ENCODE assay signal across 20 cellular contexts in genomic region chr14:74567646-74568379, GRCh38. TPM values are rescaled to one million over a fixed set of nuclear protein-coding genes. Genes with fewer than 3 reads are reported as not detected.
A peak's percentile ranks its signal among the peaks of the same experiment; 100 is the strongest.
DNase-seq lines count a peak whose midpoint lies in the region; ATAC-seq, FAIRE-seq and TF ChIP-seq lines count a peak whose summit lies in the region.
"Had no signal": no experiment of that assay in that cellular context is flagged by ENCODE, and none has a peak within 500 bp of the region (broad histone marks: within the 10 kb centered on the region; RNA-seq: fewer than 3 reads in every experiment).

No MANE protein-coding gene starts in this region.

- TF ChIP-seq POLR2A in stomach (IDR thresholded peaks at IDR 0.05): no peak

- no peaks in the 10 kb centered on the region for H3K27me3 Mint-ChIP-seq in MCF 10A (ENCODE audit: insufficient read depth, unreplicated experiment)

- H3K27ac Mint-ChIP-seq in MCF 10A (ENCODE audit: low read depth, unreplicated experiment): peak overlapping the region; percentile 92
- H3K27ac Mint-ChIP-seq: activated CD8-positive, alpha-beta memory T cell treated with anti-CD3 and anti-CD28 coated beads, Interleukin-2, amount 10 ng/mL, durations not matched to agents 7 days and 5 days; activated naive CD8-positive, alpha-beta T cell treated with anti-CD3 and anti-CD28 coated beads, Interleukin-2, amount 50 U/mL, for 24 hours; activated T-helper 2 cell treated with anti-CD3 and anti-CD28 coated beads, Interferon-gamma antibody, Interleukin-2, Interleukin-4, amounts not matched to agents 10 μg/mL and 5 μg/mL and 100 μg/mL, durations not matched to agents 14 hours and 24 hours and 36 hours; CD8-positive, alpha-beta memory T cell; stimulated activated memory B cell treated with anti-CD40 and anti-IgM and Interleukin-4, amounts not matched to agents 10 μg/mL and 1 μg/mL and 100 μg/mL, for 72 hours had no signal

- H4K20me1 ChIP-seq in BLaER1 treated with 17β-estradiol and CSF1 and Interleukin-3, amounts not matched to agents 10 nM and 100 nM: no peaks in the 10 kb centered on the region

- in situ Hi-C loops in GM13977 (cut with MboI; ENCODE audit: low pct_unique_long_range_greater_than_20kb, low sequenced_read_pairs, unreplicated experiment): no loop called here

- H3K27me3 ChIP-seq in BLaER1 treated with 17β-estradiol and CSF1 and Interleukin-3, amounts not matched to agents 10 nM and 100 nM: no peaks in the 10 kb centered on the region
- H3K27me3 ChIP-seq in mesenchymal stem cell (ENCODE audit: control insufficient read depth in 1 of 2, insufficient read depth in 1 of 2, low read length in 2 of 2) (no peaks in the 10 kb centered on the region), stomach (peaks cover 0 to 8% (median 0%) of the 10 kb centered on the region in 3 donors)

- H2BK12ac ChIP-seq in mesenchymal stem cell (ENCODE audit: low read length in 2 of 2): peak overlapping the region; percentile 11 to 97

- peak overlapping the region in 1 of 2 experiments; percentile 61 for H3K14ac ChIP-seq in mesenchymal stem cell (ENCODE audit: low read length in 2 of 2)

- intact Hi-C loops in MCF 10A (cut with micrococcal nuclease): no loop called here
- intact Hi-C loops in stomach (cut with DNase I; ENCODE audit: low total_unique reads): no loop called here

- H3K9me3 Mint-ChIP-seq in MCF 10A (ENCODE audit: unreplicated experiment): no peaks in the 10 kb centered on the region
- H3K9me3 Mint-ChIP-seq: activated naive CD8-positive, alpha-beta T cell treated with anti-CD3 and anti-CD28 coated beads, Interleukin-2, amount 50 U/mL, for 24 hours; activated T-helper 2 cell treated with anti-CD3 and anti-CD28 coated beads, Interferon-gamma antibody, Interleukin-2, Interleukin-4, amounts not matched to agents 10 μg/mL and 5 μg/mL and 100 μg/mL, durations not matched to agents 14 hours and 24 hours and 36 hours; CD8-positive, alpha-beta memory T cell; stimulated activated memory B cell treated with anti-CD40 and anti-IgM and Interleukin-4, amounts not matched to agents 10 μg/mL and 1 μg/mL and 100 μg/mL, for 72 hours had no signal

- H3K36me3 Mint-ChIP-seq in MCF 10A (ENCODE audit: insufficient read depth, unreplicated experiment): peaks cover 10% of the 10 kb centered on the region
- H3K36me3 Mint-ChIP-seq: activated CD8-positive, alpha-beta memory T cell treated with anti-CD3 and anti-CD28 coated beads, Interleukin-2, amount 10 ng/mL, durations not matched to agents 7 days and 5 days; stimulated activated memory B cell treated with anti-CD40 and anti-IgM and Interleukin-4, amounts not matched to agents 10 μg/mL and 1 μg/mL and 100 μg/mL, for 72 hours had no signal

- CTCF ChIA-PET in MCF 10A (lab: Yijun Ruan, JAX): interaction anchor here (0.6 to 2.1 kb wide), 7 partner anchors 18 to 232 kb away, joined by 3 to 22 read pairs (median 3); no protein-coding TSS in a partner anchor

- H2BK5ac ChIP-seq in mesenchymal stem cell (ENCODE audit: low read depth, low read length, poor library complexity, severe bottlenecking): no peak overlapping the region

- no TSS peak for BruUV-seq in MCF 10A (replicated peaks; lab: Mats Ljungman, UMichigan)

- H3K4me2 ChIP-seq in BLaER1 treated with 17β-estradiol and CSF1 and Interleukin-3, amounts not matched to agents 10 nM and 100 nM: peak overlapping the region in 3 of 11 experiments; percentile 32 to 53 (median 33); a peak in 5 of 22 replicates
- no peak overlapping the region for H3K4me2 ChIP-seq in mesenchymal stem cell (ENCODE audit: low read length, poor library complexity, severe bottlenecking)

- H3K4ac ChIP-seq in mesenchymal stem cell (ENCODE audit: low read depth in 1 of 2, low read length in 2 of 2): peak overlapping the region; percentile 69 to 73

- no peak for TF ChIP-seq CTCF in MCF 10A (IDR thresholded peaks at IDR 0.05; ENCODE audit: unreplicated experiment)
- TF ChIP-seq CTCF in stomach (IDR thresholded peaks at IDR 0.05): no peak
- no peak for TF ChIP-seq CTCF in GM13977 (IDR thresholded peaks at IDR 0.05; ENCODE audit: extremely low read depth, insufficient read depth, missing control alignments)

- no peak for DNase-seq in MCF 10A (ENCODE audit: unreplicated experiment)
- no peak for DNase-seq in mesenchymal stem cell
- no peak for DNase-seq in stomach
- DNase-seq in GM19239 (ENCODE audit: insufficient read length, low spot score): no peak
- DNase-seq in GM13977 (ENCODE audit: low spot score): no peak
- DNase-seq: activated CD4-positive, alpha-beta T cell treated with anti-CD3 and anti-CD28 coated beads for 1 hour; activated CD8-positive, alpha-beta memory T cell treated with anti-CD3 and anti-CD28 coated beads, Interleukin-2, amount 10 ng/mL, durations not matched to agents 7 days and 5 days; activated naive CD8-positive, alpha-beta T cell treated with anti-CD3 and anti-CD28 coated beads, Interleukin-2, amount 50 U/mL, for 24 hours; CD8-positive, alpha-beta memory T cell; DMS79; effector memory CD4-positive, alpha-beta T cell; left cardiac atrium; NCI-H187; NCI-H524; T-helper 9 cell had no signal

- ATAC-seq in GM21786 (IDR thresholded peaks at IDR 0.05; ENCODE audit: unreplicated experiment) (no peak), GM19463 (IDR thresholded peaks at IDR 0.05; ENCODE audit: unreplicated experiment) (no peak)
- ATAC-seq: activated CD8-positive, alpha-beta memory T cell treated with anti-CD3 and anti-CD28 coated beads, Interleukin-2, amount 10 ng/mL, durations not matched to agents 7 days and 5 days; activated naive CD8-positive, alpha-beta T cell treated with anti-CD3 and anti-CD28 coated beads, Interleukin-2, amount 50 U/mL, for 24 hours had no signal

- no peak for TF ChIP-seq EP300 in stomach (IDR thresholded peaks at IDR 0.05)

- peak overlapping the region; percentile 70 for H4K91ac ChIP-seq in mesenchymal stem cell (ENCODE audit: low read length)

- no peak overlapping the region for H4K8ac ChIP-seq in mesenchymal stem cell (ENCODE audit: low read length)

- H3K18ac ChIP-seq in mesenchymal stem cell (ENCODE audit: low read depth in 1 of 2, low read length in 2 of 2): peak overlapping the region; percentile 67

- H2BK120ac ChIP-seq in mesenchymal stem cell (ENCODE audit: low read depth, low read length): peak overlapping the region; percentile 87

- H2AK5ac ChIP-seq in mesenchymal stem cell (ENCODE audit: low read length, severe bottlenecking): peak overlapping the region; percentile 94

- POLR2A ChIA-PET in MCF 10A (lab: Yijun Ruan, JAX): interaction anchor here (1.0 to 10.5 kb wide), 6 partner anchors 13 to 73 kb away, joined by 3 to 162 read pairs (median 4); partner anchors contain the start of genes ISCA2 and NPC2

- peaks cover 6% of the 10 kb centered on the region for H3K79me1 ChIP-seq in mesenchymal stem cell (replicated peaks; ENCODE audit: low read length, poor library complexity, severe bottlenecking)

- H3K23ac ChIP-seq in mesenchymal stem cell (ENCODE audit: low read length in 2 of 2): no peak overlapping the region

- peak overlapping the region; percentile 22 for H3K4me3 Mint-ChIP-seq in MCF 10A (ENCODE audit: unreplicated experiment)
- H3K4me3 Mint-ChIP-seq: activated CD8-positive, alpha-beta memory T cell treated with anti-CD3 and anti-CD28 coated beads, Interleukin-2, amount 10 ng/mL, durations not matched to agents 7 days and 5 days; activated naive CD8-positive, alpha-beta T cell treated with anti-CD3 and anti-CD28 coated beads, Interleukin-2, amount 50 U/mL, for 24 hours; CD8-positive, alpha-beta memory T cell; stimulated activated memory B cell treated with anti-CD40 and anti-IgM and Interleukin-4, amounts not matched to agents 10 μg/mL and 1 μg/mL and 100 μg/mL, for 72 hours had no signal

- no peaks in the 10 kb centered on the region for H3K36me3 ChIP-seq in BLaER1 treated with 17β-estradiol and CSF1 and Interleukin-3, amounts not matched to agents 10 nM and 100 nM
- peaks cover 22 to 33% of the 10 kb centered on the region in 2 experiments for H3K36me3 ChIP-seq in mesenchymal stem cell (ENCODE audit: control insufficient read depth in 1 of 2, insufficient read depth in 2 of 2, low read depth in 1 of 2, low read length in 2 of 2)
- H3K36me3 ChIP-seq in stomach: no peaks in the 10 kb centered on the region

- H3K4me3 ChIP-seq in BLaER1 treated with 17β-estradiol and CSF1 and Interleukin-3, amounts not matched to agents 10 nM and 100 nM: no peak overlapping the region
- H3K4me3 ChIP-seq in mesenchymal stem cell (ENCODE audit: insufficient read depth in 1 of 2, low read depth in 1 of 2, low read length in 2 of 2): no peak overlapping the region
- no peak overlapping the region for H3K4me3 ChIP-seq in stomach

- peaks cover 76% of the 10 kb centered on the region for H3K4me1 Mint-ChIP-seq in MCF 10A (ENCODE audit: insufficient read depth, unreplicated experiment)

- peak overlapping the region in 6 of 11 experiments; percentile 9 to 47 (median 30); a peak in 7 of 22 replicates for H3K27ac ChIP-seq in BLaER1 treated with 17β-estradiol and CSF1 and Interleukin-3, amounts not matched to agents 10 nM and 100 nM
- H3K27ac ChIP-seq in mesenchymal stem cell (ENCODE audit: low read length, poor library complexity, severe bottlenecking) (peak overlapping the region; percentile 13), stomach (peak overlapping the region in 4 of 5 donors; percentile 44 to 87 (median 81))

- H2AFZ ChIP-seq in mesenchymal stem cell (ENCODE audit: low read depth, low read length): no peak overlapping the region

- H2BK15ac ChIP-seq in mesenchymal stem cell (ENCODE audit: low read depth, poor library complexity, severe bottlenecking): peak overlapping the region; percentile 84

- H3K9me3 ChIP-seq in BLaER1 treated with 17β-estradiol and CSF1 and Interleukin-3, amounts not matched to agents 10 nM and 100 nM (replicated peaks in 1 of 11): no peaks in the 10 kb centered on the region
- H3K9me3 ChIP-seq in mesenchymal stem cell (ENCODE audit: control insufficient read depth, low read length): no peaks in the 10 kb centered on the region
- no peaks in the 10 kb centered on the region for H3K9me3 ChIP-seq in stomach

- 94% methylated on average over 21 of the region's 21 CpGs for WGBS in mesenchymal stem cell
- 80 to 92% (median 86%) methylated on average over 19 to 21 of the region's 21 CpGs for WGBS in stomach, 5 donors

- H3K4me1 ChIP-seq in BLaER1 treated with 17β-estradiol and CSF1 and Interleukin-3, amounts not matched to agents 10 nM and 100 nM: peaks cover 15 to 72% (median 33%) of the 10 kb centered on the region in 10 experiments; a peak in 19 of 20 replicates
- H3K4me1 ChIP-seq in mesenchymal stem cell (ENCODE audit: control insufficient read depth, insufficient read depth, low read depth, low read length) (peaks cover 40% of the 10 kb centered on the region), stomach (peaks cover 15 to 81% (median 52%) of the 10 kb centered on the region in 4 donors)

- H3K9ac ChIP-seq in BLaER1 treated with 17β-estradiol and CSF1 and Interleukin-3, amounts not matched to agents 10 nM and 100 nM: no peak overlapping the region
- H3K9ac ChIP-seq in mesenchymal stem cell (ENCODE audit: low read length): peak overlapping the region; percentile 51

- FAIRE-seq in GM19239 (lab: Jason Lieb, UNC): no peak

RNA-seq across cellular contexts. Expression of gene LTBP2, which starts 44.2 kb away (rescaled TPM):
- total RNA-seq in MCF 10A (2022): 9.1 and 16.8 TPM in 2 replicates
- polyA plus RNA-seq in mesenchymal stem cell (2013, experiment 1 of 2): 16.6 TPM
- 16.0 TPM for polyA plus RNA-seq in mesenchymal stem cell (2013, experiment 2 of 2)
- total RNA-seq in stomach: 10 to 100 TPM in 3 of 5 donors, 1 to 10 TPM in 2; 5.8 to 36.2 (median 10.5) TPM
- 1 to 10 TPM; 2.9 to 5.9 (median 3.4) TPM for polyA plus RNA-seq in stomach

Comparison
In these comparisons a context has a peak if more than half of its experiments do, and no peak if none do; other contexts are left out.
1. H3K27ac ChIP-seq: peak in every context shown above with its lines; median percentile 81 in stomach; 30 in BLaER1 treated with 17β-estradiol and CSF1 and Interleukin-3, amounts not matched to agents 10 nM and 100 nM; 13 in mesenchymal stem cell.